Comparison of ENCODE assay signal across 14 cellular contexts in the genomic region with DNA sequence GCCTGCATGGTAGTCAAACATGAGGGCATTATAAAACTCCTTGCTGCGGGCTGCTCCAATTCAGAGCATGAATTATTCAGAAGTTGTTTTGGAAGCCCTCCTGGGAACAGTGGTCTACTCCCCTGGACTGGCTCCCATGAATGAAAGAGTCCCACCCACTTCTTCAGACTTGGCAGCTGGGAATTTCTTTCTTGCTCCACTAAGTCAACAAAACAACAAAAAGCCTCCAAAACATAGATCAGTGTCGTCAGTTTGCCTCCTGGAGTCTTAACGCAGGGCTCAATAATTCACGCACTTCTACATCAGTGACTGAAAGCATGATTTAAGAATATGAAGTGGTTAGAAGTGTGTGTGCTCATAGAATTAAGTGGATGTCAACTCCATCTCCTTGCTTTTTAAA. TPM values are rescaled to one million over a fixed set of nuclear protein-coding genes. Genes with fewer than 3 reads are reported as not detected.
A peak's percentile ranks its signal among the peaks of the same experiment; 100 is the strongest.
DNase-seq lines count a peak whose midpoint lies in the region; ATAC-seq and TF ChIP-seq lines count a peak whose summit lies in the region.
"Had no signal": no experiment of that assay in that cellular context is flagged by ENCODE, and none has a peak within 500 bp of the region (broad histone marks: within the 10 kb centered on the region; RNA-seq: fewer than 3 reads in every experiment).

No MANE protein-coding gene starts in this region.

- peak; percentile 34 for DNase-seq in AG10803 (ENCODE audit: low read depth)
- DNase-seq in NCI-H1092 treated with DMSO at 0.1 percent for 48 hours (lab: John Stamatoyannopoulos, UW): peak; percentile 43
- peak; percentile 60 to 86 for DNase-seq in cardiac fibroblast (ENCODE audit: low read depth in 2 of 2)
- DNase-seq in myocyte (ENCODE audit: low read depth): peak; percentile 70
- no peak for DNase-seq in stimulated activated naive CD4-positive, alpha-beta T cell (lab: John Stamatoyannopoulos, UW)
- no peak for DNase-seq in OCI-LY7 (ENCODE audit: low spot score)
- no peak for DNase-seq in MV-4-11 (lab: John Stamatoyannopoulos, UW)
- DNase-seq: activated CD4-positive, alpha-beta T cell treated with anti-CD3 and anti-CD28 coated beads, Interleukin-2, amount 10 ng/mL, durations not matched to agents 24 days and 14 days; activated gamma-delta T cell treated with Interleukin-2 at 50 U/mL for 16 hours; IMR-90; NCI-H524 treated with DMSO at 0.1 percent for 48 hours; retina; upper lobe of left lung had no signal

- H3K9me3 ChIP-seq in OCI-LY7 (ENCODE audit: low read length): no peaks in the 10 kb centered on the region
- H3K9me3 ChIP-seq: upper lobe of left lung had no signal

- H3K79me2 ChIP-seq in OCI-LY7 (ENCODE audit: insufficient read depth, low read depth, low read length): no peaks in the 10 kb centered on the region

- CTCF ChIA-PET in OCI-LY7 (lab: Charles Lee; ENCODE audit: unreplicated experiment): no interaction called here

- H3K9me2 ChIP-seq in OCI-LY7 (ENCODE audit: insufficient read depth, low read length): no peaks in the 10 kb centered on the region

- no peak overlapping the region for H3K27ac ChIP-seq in OCI-LY7 (ENCODE audit: low read depth, low read length, poor library complexity, severe bottlenecking)
- H3K27ac ChIP-seq: upper lobe of left lung had no signal

- POLR2A ChIA-PET in OCI-LY7 (lab: Charles Lee): interaction anchor here (0.5 kb wide), 1 partner anchor 48 kb away, joined by 3 read pairs; no protein-coding TSS in a partner anchor

- BruUV-seq in OCI-LY7 (replicated peaks; lab: Mats Ljungman, UMichigan): no TSS peak

- H3K36me3 ChIP-seq in OCI-LY7 (ENCODE audit: insufficient read depth, low read length): no peaks in the 10 kb centered on the region
- H3K36me3 ChIP-seq: upper lobe of left lung had no signal

- H2AFZ ChIP-seq in OCI-LY7 (ENCODE audit: low read length): no peak overlapping the region

- intact Hi-C loops in OCI-LY7 (cut with micrococcal nuclease; ENCODE audit: unreplicated experiment): no loop called here

- no peak for ATAC-seq in HG02884 (IDR thresholded peaks at IDR 0.05; ENCODE audit: unreplicated experiment)

- TF ChIP-seq CTCF in AG10803 (conservative IDR thresholded peaks at IDR 0.05; ENCODE audit: low read length) (no peak), cardiac fibroblast (IDR thresholded peaks at IDR 0.05; ENCODE audit: low read depth, low read length) (no peak), OCI-LY7 (conservative IDR thresholded peaks at IDR 0.05; ENCODE audit: low read length) (no peak)

- no peak overlapping the region for H3K4me3 ChIP-seq in AG10803 (ENCODE audit: low read length)
- no peak overlapping the region for H3K4me3 ChIP-seq in cardiac fibroblast (replicated peaks in 1 of 2; ENCODE audit: low read depth in 2 of 2, low read length in 2 of 2)
- no peak overlapping the region for H3K4me3 ChIP-seq in OCI-LY7 (ENCODE audit: low read depth, low read length, poor library complexity, severe bottlenecking)
- H3K4me3 ChIP-seq: upper lobe of left lung had no signal

- H3K4me1 ChIP-seq in OCI-LY7 (ENCODE audit: insufficient read depth, low read length, poor library complexity, severe bottlenecking): no peaks in the 10 kb centered on the region

- H4K20me1 ChIP-seq in OCI-LY7 (ENCODE audit: insufficient read depth, low read length): no peaks in the 10 kb centered on the region

- no peak overlapping the region for H3K4me2 ChIP-seq in OCI-LY7 (ENCODE audit: low read length)

RNA-seq across cellular contexts. Expression of gene AKAP6, which starts 37.9 kb away (rescaled TPM):
- total RNA-seq in myocyte (64.9 and 130 TPM in 2 replicates), OCI-LY7 (2022) (0.72 and 0.98 TPM in 2 replicates)
- 15.0 TPM for polyA plus RNA-seq in myocyte (2012)
- 0.13 and 0.21 TPM in 2 replicates for total RNA-seq in OCI-LY7 (2014; rRNA removed; shearing (Covaris generic))

Comparison
In these comparisons a context has a peak if more than half of its experiments do, and no peak if none do; other contexts are left out.
1. DNase-seq: peak in AG10803 (single experiment), NCI-H1092 treated with DMSO at 0.1 percent for 48 hours (single experiment), cardiac fibroblast (2 of 2) and myocyte (single experiment); none in stimulated activated naive CD4-positive, alpha-beta T cell (0 of 6), OCI-LY7 (single experiment) and MV-4-11 (single experiment).
2. RNA of gene AKAP6, which starts 37.9 kb away (total RNA-seq): 64.9 to 130 TPM in myocyte; 0.13 to 0.98 TPM in OCI-LY7; every median in the first group is over 10 times any median in the second.